ENCODE assay signal across 8 cellular contexts in the genomic region with DNA sequence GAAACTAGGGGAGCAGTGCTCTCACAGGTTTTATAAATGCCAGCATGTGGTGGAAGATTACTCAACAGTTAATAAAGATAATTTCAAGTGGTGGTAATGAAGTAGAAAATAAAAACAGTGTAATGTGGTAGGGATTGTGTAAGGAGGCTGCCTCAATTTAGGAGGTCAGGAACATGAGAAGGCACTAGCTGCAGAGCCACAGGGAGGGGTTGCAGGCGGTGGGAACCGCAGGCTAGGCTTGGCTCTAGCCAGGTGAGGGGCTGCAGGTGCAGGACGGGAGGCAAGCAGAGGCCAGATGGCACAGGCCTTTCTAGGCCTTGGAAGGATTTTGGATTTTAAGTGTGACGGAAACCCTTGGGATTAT. TPM values are rescaled to one million over a fixed set of nuclear protein-coding genes. Genes with fewer than 3 reads are reported as not detected.
DNase-seq lines count a peak whose midpoint lies in the region; ATAC-seq and TF ChIP-seq lines count a peak whose summit lies in the region.

No MANE protein-coding gene starts in this region.

- H2AFZ ChIP-seq in OCI-LY3 (ENCODE audit: low read depth, low read length): peak overlapping the region; percentile 89

- H4K20me1 ChIP-seq in OCI-LY3 (ENCODE audit: insufficient read depth, low read length): no peaks in the 10 kb centered on the region

- H3K4me3 ChIP-seq in OCI-LY3 (ENCODE audit: low read length): peak overlapping the region; percentile 96

- H3K36me3 Mint-ChIP-seq in activated T-cell treated with anti-CD3 and anti-CD28 coated beads, Interleukin-2, amount 50 U/mL, for 4 hours (ENCODE audit: insufficient read depth): peaks cover 30% of the 10 kb centered on the region
- peaks cover 21% of the 10 kb centered on the region for H3K36me3 Mint-ChIP-seq in memory B cell
- H3K36me3 Mint-ChIP-seq in type B pancreatic cell: peaks cover 11% of the 10 kb centered on the region

- peak overlapping the region; percentile 100 for H3K4me3 Mint-ChIP-seq in activated T-cell treated with anti-CD3 and anti-CD28 coated beads, Interleukin-2, amount 50 U/mL, for 4 hours
- H3K4me3 Mint-ChIP-seq in memory B cell (peak overlapping the region; percentile 98), type B pancreatic cell (peak overlapping the region; percentile 100)

- peak overlapping the region; percentile 68 for H3K9ac ChIP-seq in OCI-LY3 (ENCODE audit: low read length)

- H3K79me2 ChIP-seq in OCI-LY3 (ENCODE audit: low read length): peaks cover 59% of the 10 kb centered on the region

- H3K27me3 Mint-ChIP-seq in activated T-cell treated with anti-CD3 and anti-CD28 coated beads, Interleukin-2, amount 50 U/mL, for 4 hours (ENCODE audit: low read depth): no peaks in the 10 kb centered on the region
- H3K27me3 Mint-ChIP-seq in memory B cell: no peaks in the 10 kb centered on the region
- no peaks in the 10 kb centered on the region for H3K27me3 Mint-ChIP-seq in type B pancreatic cell

- H3K4me1 Mint-ChIP-seq in activated T-cell treated with anti-CD3 and anti-CD28 coated beads, Interleukin-2, amount 50 U/mL, for 4 hours (ENCODE audit: low read depth): peaks cover 50% of the 10 kb centered on the region
- H3K4me1 Mint-ChIP-seq in memory B cell (peaks cover 22% of the 10 kb centered on the region), type B pancreatic cell (ENCODE audit: unreplicated experiment) (peaks cover 23% of the 10 kb centered on the region)

- H3K9me3 Mint-ChIP-seq in activated T-cell treated with anti-CD3 and anti-CD28 coated beads, Interleukin-2, amount 50 U/mL, for 4 hours: no peaks in the 10 kb centered on the region
- H3K9me3 Mint-ChIP-seq in memory B cell: no peaks in the 10 kb centered on the region
- H3K9me3 Mint-ChIP-seq in type B pancreatic cell: no peaks in the 10 kb centered on the region

- H3K4me2 ChIP-seq in OCI-LY3 (ENCODE audit: low read length): peak overlapping the region; percentile 90

- no peaks in the 10 kb centered on the region for H3K27me3 ChIP-seq in OCI-LY3 (ENCODE audit: low read depth, low read length)

- ATAC-seq in activated T-cell treated with anti-CD3 and anti-CD28 coated beads, Interleukin-2, amount 50 U/mL, for 4 hours: no peak
- peak; percentile 1 for ATAC-seq in HG03060 (IDR thresholded peaks at IDR 0.05; ENCODE audit: low read depth, unreplicated experiment)
- ATAC-seq in memory B cell (ENCODE audit: low read depth): no peak

- H3K36me3 ChIP-seq in OCI-LY3 (replicated peaks; ENCODE audit: low read depth, low read length): peaks cover 13% of the 10 kb centered on the region

- H3K27ac ChIP-seq in OCI-LY3 (ENCODE audit: low read length): no peak overlapping the region
- peak overlapping the region; percentile 99 for H3K27ac ChIP-seq in cingulate gyrus (ENCODE audit: low read depth, low read length)

- no peak for DNase-seq in activated T-cell treated with anti-CD3 and anti-CD28 coated beads, Interleukin-2, amount 50 U/mL, for 4 hours
- DNase-seq in activated T-cell treated with anti-CD3 and anti-CD28 coated beads for 4 hours (no peak), memory B cell (ENCODE audit: low spot score in 2 of 2) (no peak), type B pancreatic cell (ENCODE audit: extremely low spot score, unreplicated experiment) (no peak), A172 (ENCODE audit: low spot score) (no peak)

- no peaks in the 10 kb centered on the region for H3K9me3 ChIP-seq in OCI-LY3 (ENCODE audit: insufficient read depth, low read length)

- peaks cover 38% of the 10 kb centered on the region for H3K4me1 ChIP-seq in OCI-LY3 (ENCODE audit: low read length)

- no peak for TF ChIP-seq CTCF in OCI-LY3 (IDR thresholded peaks at IDR 0.05; ENCODE audit: low read depth, low read length)
- TF ChIP-seq CTCF in type B pancreatic cell (conservative IDR thresholded peaks at IDR 0.05): no peak

- H3K27ac Mint-ChIP-seq in memory B cell: peak overlapping the region; percentile 99
- H3K27ac Mint-ChIP-seq in type B pancreatic cell: peak overlapping the region; percentile 100

RNA-seq across cellular contexts. Expression of a gene that starts 0.8 kb away (rescaled TPM):
- total RNA-seq in activated T-cell treated with anti-CD3 and anti-CD28 coated beads, Interleukin-2, amount 50 U/mL, for 4 hours: 1 to 10 TPM; 6.7 to 7.4 (median 7.2) TPM
- 9.4 and 14.3 TPM in 2 replicates for total RNA-seq in type B pancreatic cell (ENCODE audit: low replicate concordance)
- total RNA-seq in A172 (2014; rRNA removed; shearing (Covaris generic)): 2.7 and 2.9 TPM in 2 replicates

RNA-seq across cellular contexts. Expression of a gene that starts 0.9 kb away (rescaled TPM):
- total RNA-seq in activated T-cell treated with anti-CD3 and anti-CD28 coated beads, Interleukin-2, amount 50 U/mL, for 4 hours: 100 to 1,000 TPM; 126 to 136 (median 130) TPM
- 33.1 and 37.4 TPM in 2 replicates for total RNA-seq in type B pancreatic cell (ENCODE audit: low replicate concordance)
- 82.9 and 139 TPM in 2 replicates for total RNA-seq in A172 (2014; rRNA removed; shearing (Covaris generic))
